ENCODE assay signal across 8 cellular contexts in the genomic region with DNA sequence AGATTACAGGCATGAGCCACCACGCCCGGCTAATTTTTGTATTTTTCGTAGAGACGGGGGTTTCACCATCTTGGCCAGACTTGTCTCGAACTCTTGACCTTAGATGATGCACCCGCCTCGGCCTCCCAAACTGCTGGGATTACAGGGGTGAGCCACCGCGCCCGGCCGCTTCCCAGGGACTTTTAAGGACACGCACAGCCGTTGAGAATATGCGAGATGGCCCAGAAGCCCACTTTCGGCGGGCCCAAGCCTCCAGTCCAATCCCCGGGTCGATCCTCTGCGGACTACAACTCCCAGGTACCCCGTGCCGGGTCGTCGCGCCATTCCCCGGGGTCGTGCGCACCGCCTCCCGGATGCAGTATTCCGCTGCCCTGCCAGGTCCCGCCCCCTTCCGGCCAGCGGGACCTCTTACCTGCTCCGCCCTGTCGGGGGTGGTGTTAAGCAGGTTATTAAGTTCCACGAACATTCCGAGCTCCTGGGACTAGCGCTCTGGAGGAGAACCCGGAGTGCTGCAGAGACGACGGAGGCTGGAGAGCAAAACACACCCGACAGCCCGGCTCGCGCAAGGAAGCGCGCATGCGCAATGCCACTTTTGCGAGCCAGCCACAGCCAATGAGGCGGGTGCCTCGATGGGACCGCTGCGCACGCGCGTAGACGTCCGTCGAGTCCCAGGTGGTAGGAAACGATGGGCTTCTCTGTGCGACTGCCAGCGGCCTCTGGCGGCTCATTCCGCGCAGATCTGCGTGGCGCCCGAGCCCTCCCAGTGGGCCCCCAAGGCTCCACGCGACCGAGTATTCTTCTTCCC. TPM values are rescaled to one million over a fixed set of nuclear protein-coding genes. Genes with fewer than 3 reads are reported as not detected.
DNase-seq lines count a peak whose midpoint lies in the region; ATAC-seq lines count a peak whose summit lies in the region.

A gene with protein sequence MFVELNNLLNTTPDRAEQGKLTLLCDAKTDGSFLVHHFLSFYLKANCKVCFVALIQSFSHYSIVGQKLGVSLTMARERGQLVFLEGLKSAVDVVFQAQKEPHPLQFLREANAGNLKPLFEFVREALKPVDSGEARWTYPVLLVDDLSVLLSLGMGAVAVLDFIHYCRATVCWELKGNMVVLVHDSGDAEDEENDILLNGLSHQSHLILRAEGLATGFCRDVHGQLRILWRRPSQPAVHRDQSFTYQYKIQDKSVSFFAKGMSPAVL (minus strand): TSS at position 588 of the 805 bp plus-strand sequence. CDS start 122 bp downstream, at position 466.

- H3K9me3 ChIP-seq in mononuclear cell (ENCODE audit: low read depth, low read length) = no peaks in the 10 kb centered on the region

- peaks cover 12% of the 10 kb centered on the region for H3K4me1 ChIP-seq in mononuclear cell (ENCODE audit: insufficient read depth, low read length)

- H3K4me3 ChIP-seq in mononuclear cell (ENCODE audit: low read length) = peak within 1 kb of the TSS; percentile 96

- peak; percentile 92 for ATAC-seq in GM21529 (IDR thresholded peaks at IDR 0.05; ENCODE audit: unreplicated experiment)

- peaks cover 5% of the 10 kb centered on the region for H3K36me3 Mint-ChIP-seq in IgD-negative memory B cell

- no peaks in the 10 kb centered on the region for H3K27me3 Mint-ChIP-seq in IgD-negative memory B cell

- DNase-seq in DMS153 treated with DMSO at 0.1 percent for 48 hours (lab: John Stamatoyannopoulos, UW; ENCODE audit: unreplicated experiment) (peak; percentile 75), OCI-M1 (lab: John Stamatoyannopoulos, UW) (peak; percentile 99), activated T-cell treated with anti-CD3 and anti-CD28 coated beads for 24 hours (ENCODE audit: low read depth) (peak; percentile 94), epidermal melanocyte (ENCODE audit: insufficient read length, low spot score) (peak; percentile 86)
- DNase-seq in stimulated activated CD8-positive, alpha-beta memory T cell treated with anti-CD3 and anti-CD28 coated beads, Interleukin-4, amount 100 ng/mL, for 1 hour (ENCODE audit: low read depth in 2 of 2, low spot score in 1 of 2) = peak; percentile 94 to 95

- H3K9me3 Mint-ChIP-seq in IgD-negative memory B cell = no peaks in the 10 kb centered on the region

- H3K27ac Mint-ChIP-seq in IgD-negative memory B cell = peak within 1 kb of the TSS; percentile 99

- H3K27me3 ChIP-seq in mononuclear cell (ENCODE audit: insufficient read depth, low read length) = no peaks in the 10 kb centered on the region

- peaks cover 4 to 19% (median 9%) of the 10 kb centered on the region in 3 donors for H3K4me1 Mint-ChIP-seq in IgD-negative memory B cell

- H3K4me3 Mint-ChIP-seq in IgD-negative memory B cell = peak within 1 kb of the TSS; percentile 98 to 100 (median 99)

RNA-seq across cellular contexts. Expression of the gene that starts here (rescaled TPM):
- 39.2 TPM for polyA plus RNA-seq in IgD-negative memory B cell
- 7.8 TPM for total RNA-seq in mononuclear cell

Comparison
In these comparisons a context has a peak if more than half of its experiments do, and no peak if none do; other contexts are left out.
1. Peak in every context shown above with its lines: DNase-seq, ATAC-seq and H3K4me3 ChIP-seq.